1 cellular context compared by ENCODE assay signal in genomic region chr16:71954699-71955195, GRCh38.
TF ChIP-seq lines count a peak whose summit lies in the region.

No MANE protein-coding gene starts in this region.

TF ChIP-seq in GM23338, 12 proteins besides CTCF, POLR2A, EP300 and RAD21:
- no peak for TF ChIP-seq ZNF462 (CRISPR knock-in tag; IDR thresholded peaks at IDR 0.05)
- no peak for TF ChIP-seq REST (IDR thresholded peaks at IDR 0.05; ENCODE audit: unreplicated experiment)
